ENCODE assay signal across 21 cellular contexts in the genomic region with DNA sequence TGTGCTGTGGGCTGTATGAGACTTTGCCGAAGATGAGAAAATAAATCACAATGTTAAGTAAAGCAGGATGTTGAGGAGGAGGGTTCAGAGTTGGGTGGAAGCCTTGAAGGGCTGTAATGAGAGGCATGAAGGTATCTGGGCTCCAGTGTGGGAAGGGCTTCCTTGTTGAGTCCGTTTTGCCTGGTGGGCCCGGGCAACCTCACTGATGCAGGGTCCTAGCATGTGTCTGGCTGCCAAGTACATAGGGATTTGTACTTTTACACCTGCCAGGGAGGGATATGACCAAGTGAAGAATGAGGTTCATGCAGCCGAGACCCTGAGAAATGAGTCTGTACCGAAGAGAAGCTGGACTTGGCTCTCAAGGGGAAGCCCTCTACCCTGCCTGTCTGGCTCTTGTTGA. TPM values are rescaled to one million over a fixed set of nuclear protein-coding genes. Genes with fewer than 3 reads are reported as not detected.
A peak's percentile ranks its signal among the peaks of the same experiment; 100 is the strongest.
DNase-seq lines count a peak whose midpoint lies in the region; ATAC-seq and TF ChIP-seq lines count a peak whose summit lies in the region.
"Had no signal": no experiment of that assay in that cellular context is flagged by ENCODE, and none has a peak within 500 bp of the region (broad histone marks: within the 10 kb centered on the region; RNA-seq: fewer than 3 reads in every experiment).

No MANE protein-coding gene starts in this region.

- H3K9ac ChIP-seq in ES-I3 (ENCODE audit: low read depth, low read length): peak overlapping the region; percentile 2; the same call in 1 of the 2 replicates
- no peak overlapping the region for H3K9ac ChIP-seq in IMR-90 (ENCODE audit: low read depth, low read length)
- no peak overlapping the region for H3K9ac ChIP-seq in neuronal stem cell (ENCODE audit: low read depth, low read length, poor library complexity)
- H3K9ac ChIP-seq: BLaER1 treated with 17β-estradiol and CSF1 and Interleukin-3, amounts not matched to agents 10 nM and 100 nM had no signal

- H2BK15ac ChIP-seq in IMR-90 (ENCODE audit: low read depth, low read length) (no peak overlapping the region), neuronal stem cell (ENCODE audit: low read length) (no peak overlapping the region)

- H3K9me1 ChIP-seq in IMR-90 (ENCODE audit: insufficient read depth, low read length): no peaks in the 10 kb centered on the region

- ATAC-seq in IMR-90 (ENCODE audit: low read depth) (no peak), GM21526 (IDR thresholded peaks at IDR 0.05; ENCODE audit: low FRiP score, unreplicated experiment) (no peak)
- ATAC-seq: CD8-positive, alpha-beta T cell; T-cell had no signal

- POLR2A ChIA-PET in IMR-90 (lab: Charles Lee; ENCODE audit: unreplicated experiment): no interaction called here

- no peak overlapping the region for H3K27ac ChIP-seq in IMR-90 (ENCODE audit: insufficient read depth, low read length)
- peak overlapping the region; percentile 33 for H3K27ac ChIP-seq in iPS DF 6.9 (ENCODE audit: low read length)
- H3K27ac ChIP-seq in neuronal stem cell (replicated peaks; ENCODE audit: low read length): peak overlapping the region; percentile 23
- H3K27ac ChIP-seq: BLaER1 treated with 17β-estradiol and CSF1 and Interleukin-3, amounts not matched to agents 10 nM and 100 nM had no signal

- H3K9me3 ChIP-seq in ES-I3 (ENCODE audit: control insufficient read depth, insufficient read depth, low read length) (no peaks in the 10 kb centered on the region), IMR-90 (ENCODE audit: control insufficient read depth, insufficient read depth, low read length) (no peaks in the 10 kb centered on the region), iPS DF 6.9 (ENCODE audit: control insufficient read depth, insufficient read depth, low read length) (no peaks in the 10 kb centered on the region), neuronal stem cell (replicated peaks in 1 of 2; ENCODE audit: control insufficient read depth in 2 of 2, insufficient read depth in 1 of 2, low read depth in 1 of 2, low read length in 2 of 2) (no peaks in the 10 kb centered on the region)
- H3K9me3 ChIP-seq: BLaER1 treated with 17β-estradiol and CSF1 and Interleukin-3, amounts not matched to agents 10 nM and 100 nM had no signal

- H2BK120ac ChIP-seq in IMR-90 (ENCODE audit: low read depth, low read length) (no peak overlapping the region), neuronal stem cell (ENCODE audit: low read depth, low read length) (no peak overlapping the region)

- H2BK12ac ChIP-seq in neuronal stem cell (ENCODE audit: low read length): no peak overlapping the region

- H3K14ac ChIP-seq in IMR-90 (replicated peaks; ENCODE audit: low read depth, low read length): no peak overlapping the region
- H3K14ac ChIP-seq in neuronal stem cell (ENCODE audit: low read length): no peak overlapping the region

- TF ChIP-seq CTCF in IMR-90 (conservative IDR thresholded peaks at IDR 0.05; ENCODE audit: low read depth, low read length): no peak

- H3K18ac ChIP-seq in IMR-90 (ENCODE audit: low read depth, low read length): no peak overlapping the region
- H3K18ac ChIP-seq in neuronal stem cell (ENCODE audit: low read length): peak overlapping the region; percentile 5

- no peak overlapping the region for H3K56ac ChIP-seq in IMR-90 (ENCODE audit: extremely low read depth, insufficient read depth, low read length)

- H2AFZ ChIP-seq in IMR-90 (replicated peaks; ENCODE audit: low read length, poor library complexity) (no peak overlapping the region), neuronal stem cell (ENCODE audit: low read length) (peak overlapping the region; percentile 43)

- no peaks in the 10 kb centered on the region for H3K27me3 ChIP-seq in IMR-90 (ENCODE audit: control insufficient read depth, insufficient read depth, low read length)
- no peaks in the 10 kb centered on the region for H3K27me3 ChIP-seq in iPS DF 6.9 (ENCODE audit: control insufficient read depth, insufficient read depth, low read length)
- H3K27me3 ChIP-seq in neuronal stem cell (ENCODE audit: control insufficient read depth in 3 of 3, insufficient read depth in 3 of 3, low read depth in 1 of 3, low read length in 3 of 3): no peaks in the 10 kb centered on the region
- H3K27me3 ChIP-seq: BLaER1 treated with 17β-estradiol and CSF1 and Interleukin-3, amounts not matched to agents 10 nM and 100 nM had no signal

- intact Hi-C loops in IMR-90 (cut with micrococcal nuclease): no loop called here

- in situ Hi-C loops in IMR-90 (cut with MboI; ENCODE audit: low sequenced_read_pairs): no loop called here

- BruUV-seq in IMR-90 (replicated peaks; lab: Mats Ljungman, UMichigan): no TSS peak

- WGBS in IMR-90 (ENCODE audit: extremely low coverage in 2 of 2, insufficient read length in 1 of 2), 2 experiments: 88% methylated on average over 1 of the region's 5 CpGs; no CpG with 5 or more reads in 1 of the 2 experiments
- no CpG with 5 or more reads among the region's 5 CpGs for WGBS in iPS DF 6.9 (ENCODE audit: insufficient coverage, insufficient read length)
- no CpG with 5 or more reads among the region's 5 CpGs for WGBS in neuronal stem cell (ENCODE audit: extremely low coverage in 2 of 2, insufficient read length in 2 of 2, insufficient replicate concordance in 1 of 2), 2 donors

- H4K8ac ChIP-seq in IMR-90 (ENCODE audit: low read depth in 2 of 2, low read length in 2 of 2) (no peak overlapping the region), neuronal stem cell (ENCODE audit: low read depth, low read length) (no peak overlapping the region)

- no peaks in the 10 kb centered on the region for H3K79me1 ChIP-seq in IMR-90 (ENCODE audit: low read depth in 1 of 2, low read length in 2 of 2)
- no peaks in the 10 kb centered on the region for H3K79me1 ChIP-seq in neuronal stem cell (ENCODE audit: low read depth, low read length)

- H3K4me1 ChIP-seq in ES-I3 (ENCODE audit: insufficient read depth, low read length) (peaks cover 40% of the 10 kb centered on the region), IMR-90 (ENCODE audit: control insufficient read depth, insufficient read depth, low read length) (no peaks in the 10 kb centered on the region), iPS DF 6.9 (ENCODE audit: control insufficient read depth, insufficient read depth, low read length) (peaks cover 4% of the 10 kb centered on the region), neuronal stem cell (ENCODE audit: control insufficient read depth in 2 of 2, insufficient read depth in 1 of 2, low read depth in 1 of 2, low read length in 2 of 2) (peaks cover 16 to 33% of the 10 kb centered on the region in 2 donors)

- H3K4me3 ChIP-seq in IMR-90 (ENCODE audit: insufficient read depth, low read depth, low read length) (no peak overlapping the region), iPS DF 6.9 (ENCODE audit: low read length) (no peak overlapping the region), neuronal stem cell (ENCODE audit: low read length in 2 of 2) (no peak overlapping the region)
- H3K4me3 ChIP-seq: BLaER1 treated with 17β-estradiol and CSF1 and Interleukin-3, amounts not matched to agents 10 nM and 100 nM had no signal

- H4K91ac ChIP-seq in IMR-90 (ENCODE audit: insufficient read depth, low read depth, low read length): no peak overlapping the region
- H4K91ac ChIP-seq in neuronal stem cell (ENCODE audit: low read depth, low read length, poor library complexity): no peak overlapping the region

- H3K23ac ChIP-seq in IMR-90 (ENCODE audit: low read depth, low read length): no peak overlapping the region
- H3K23ac ChIP-seq in neuronal stem cell (ENCODE audit: low read depth, low read length, poor library complexity): no peak overlapping the region

- DNase-seq in IMR-90: no peak
- no peak for DNase-seq in iPS DF 6.9 (ENCODE audit: low read depth, low spot score)
- DNase-seq in neuronal stem cell (ENCODE audit: low spot score): no peak
- DNase-seq in NCI-H2227 treated with DMSO at 0.1 percent for 48 hours (lab: John Stamatoyannopoulos, UW): no peak
- no peak for DNase-seq in RKO (ENCODE audit: low spot score)
- DNase-seq: CD8-positive, alpha-beta T cell; DMS53; EL; HCEC 1CT; KBM-7; NCI-H1436; NCI-H2029 treated with DMSO at 0.1 percent for 48 hours; NCI-H2171; NCI-H446; NCI-H774; Right ventricle myocardium superior; T-cell had no signal

- H3K4ac ChIP-seq in IMR-90 (ENCODE audit: low read depth, low read length): no peak overlapping the region
- no peak overlapping the region for H3K4ac ChIP-seq in neuronal stem cell (ENCODE audit: low read length)

- CTCF ChIA-PET in IMR-90 (lab: Yijun Ruan, JAX): no interaction called here

- no peak for TF ChIP-seq RAD21 in IMR-90 (IDR thresholded peaks at IDR 0.05; ENCODE audit: low read length)

- H4K5ac ChIP-seq in IMR-90 (ENCODE audit: low read depth, low read length): no peak overlapping the region

- dilution Hi-C loops in IMR-90 (cut with HindIII; ENCODE audit: low sequenced_read_pairs, unreplicated experiment): no loop called here

- H2BK20ac ChIP-seq in IMR-90 (ENCODE audit: low read depth, low read length): no peak overlapping the region

- H3K4me2 ChIP-seq in IMR-90 (ENCODE audit: low read depth, low read length) (no peak overlapping the region), neuronal stem cell (ENCODE audit: insufficient read depth, low read length, poor library complexity, severe bottlenecking) (no peak overlapping the region)
- H3K4me2 ChIP-seq: BLaER1 treated with 17β-estradiol and CSF1 and Interleukin-3, amounts not matched to agents 10 nM and 100 nM had no signal

- no peak for TF ChIP-seq POLR2A in IMR-90 (IDR thresholded peaks at IDR 0.05; ENCODE audit: low read depth, low read length)

- peaks cover 6% of the 10 kb centered on the region; the same call in 1 of the 2 replicates for H3K36me3 ChIP-seq in ES-I3 (ENCODE audit: insufficient read depth, low read length)
- no peaks in the 10 kb centered on the region for H3K36me3 ChIP-seq in IMR-90 (ENCODE audit: control insufficient read depth, insufficient read depth, low read length)
- H3K36me3 ChIP-seq in iPS DF 6.9 (ENCODE audit: control insufficient read depth, insufficient read depth, low read length): no peaks in the 10 kb centered on the region; the same call in 1 of the 2 replicates
- no peaks in the 10 kb centered on the region for H3K36me3 ChIP-seq in neuronal stem cell (replicated peaks in 1 of 2; ENCODE audit: control insufficient read depth in 2 of 2, insufficient read depth in 2 of 2, low read length in 2 of 2)
- H3K36me3 ChIP-seq: BLaER1 treated with 17β-estradiol and CSF1 and Interleukin-3, amounts not matched to agents 10 nM and 100 nM had no signal

- H2AK5ac ChIP-seq in IMR-90 (ENCODE audit: low read depth, low read length) (0 out of 2 replicates have a peak overlapping the region, but pooled peaks have one; percentile 3), neuronal stem cell (ENCODE audit: low read depth, low read length) (peak overlapping the region; percentile 20)

- H2AK9ac ChIP-seq in IMR-90 (replicated peaks; ENCODE audit: low read depth, low read length, poor library complexity): no peak overlapping the region

- H2BK5ac ChIP-seq in IMR-90 (ENCODE audit: low read depth, low read length, poor library complexity, severe bottlenecking) (no peak overlapping the region), neuronal stem cell (ENCODE audit: low read length) (no peak overlapping the region)

- H4K20me1 ChIP-seq in IMR-90 (ENCODE audit: insufficient read depth, low read length): no peaks in the 10 kb centered on the region
- H4K20me1 ChIP-seq: BLaER1 treated with 17β-estradiol and CSF1 and Interleukin-3, amounts not matched to agents 10 nM and 100 nM had no signal

RNA-seq across cellular contexts. Expression of gene DPYSL3, which starts 58.8 kb away (rescaled TPM):
- 46.1 and 50.2 TPM in 2 replicates for total RNA-seq in IMR-90 (2012; rRNA removed)
- 60.9 and 66.4 TPM in 2 replicates for polyA plus RNA-seq in IMR-90 (2012; rRNA removed)
- polyA plus RNA-seq in IMR-90 (2012; cell fraction: cytosol; rRNA removed): 31.1 and 32.6 TPM in 2 replicates
- polyA plus RNA-seq in IMR-90 (2012; cell fraction: nucleus; rRNA removed; ENCODE audit: low replicate concordance): 34.6 and 103 TPM in 2 replicates
- 143 TPM for polyA plus RNA-seq in neuronal stem cell (2013, experiment 1 of 2)
- 143 TPM for polyA plus RNA-seq in neuronal stem cell (2013, experiment 2 of 2)
- total RNA-seq: CD8-positive, alpha-beta T cell; OCI-LY7 had no signal
